Comparison of ENCODE assay signal across 1 cellular context in genomic region chr6:136983692-136984091, GRCh38.
TF ChIP-seq lines count a peak whose summit lies in the region.

No MANE protein-coding gene starts in this region.

TF ChIP-seq in H1, 55 proteins besides CTCF, POLR2A, EP300 and RAD21:
- TF ChIP-seq, protein P1, sequence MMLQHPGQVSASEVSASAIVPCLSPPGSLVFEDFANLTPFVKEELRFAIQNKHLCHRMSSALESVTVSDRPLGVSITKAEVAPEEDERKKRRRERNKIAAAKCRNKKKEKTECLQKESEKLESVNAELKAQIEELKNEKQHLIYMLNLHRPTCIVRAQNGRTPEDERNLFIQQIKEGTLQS (IDR thresholded peaks at IDR 0.05; ENCODE audit: insufficient read depth, low read depth, low read length), result no peak
- TF ChIP-seq KDM4A (IDR thresholded peaks at IDR 0.05; ENCODE audit: low read depth, low read length, severe bottlenecking) (no peak), NANOG (IDR thresholded peaks at IDR 0.05; ENCODE audit: insufficient read depth, low read depth, low read length, poor library complexity, severe bottlenecking) (no peak), RFX5 (IDR thresholded peaks at IDR 0.05; ENCODE audit: borderline replicate concordance, low read depth, low read length) (no peak), BRCA1 (IDR thresholded peaks at IDR 0.05; ENCODE audit: low read depth, low read length) (no peak), SP1 (IDR thresholded peaks at IDR 0.05; ENCODE audit: low read depth, low read length) (no peak), E2F6 (IDR thresholded peaks at IDR 0.05) (no peak), GTF2F1 (IDR thresholded peaks at IDR 0.05; ENCODE audit: borderline replicate concordance, low read depth, low read length) (no peak), NRF1 (IDR thresholded peaks at IDR 0.05; ENCODE audit: low read depth, low read length) (no peak), TAF7 (optimal IDR thresholded peaks at IDR 0.05; ENCODE audit: borderline replicate concordance, low read depth, low read length) (no peak)
